ENCODE assay signal across 8 cellular contexts in genomic region chr5:80654391-80655230, GRCh38. TPM values are rescaled to one million over a fixed set of nuclear protein-coding genes. Genes with fewer than 3 reads are reported as not detected.
DNase-seq lines count a peak whose midpoint lies in the region; ATAC-seq, FAIRE-seq and TF ChIP-seq lines count a peak whose summit lies in the region.

DHFR (minus strand) TSS chr5:80654983; CDS start chr5:80654489, 494 bp downstream.
MSH3 (plus strand) TSS chr5:80654652; CDS start chr5:80654728, 76 bp downstream.

- no peak for TF ChIP-seq CTCF in AG09319 (IDR thresholded peaks at IDR 0.05; ENCODE audit: low read depth, low read length)
- TF ChIP-seq CTCF in kidney (IDR thresholded peaks at IDR 0.05; ENCODE audit: borderline replicate concordance, extremely low read depth, insufficient read depth) = no peak

- peak; percentile 59 for DNase-seq in AG09319 (ENCODE audit: extremely low read depth, low read depth)
- peak; percentile 52 for DNase-seq in NCI-H510A (lab: John Stamatoyannopoulos, UW)
- DNase-seq in activated CD4-positive, alpha-beta T cell treated with anti-CD3 and anti-CD28 coated beads for 1 hour = peak; percentile 74
- DNase-seq in cerebellum (ENCODE audit: low spot score) = peak; percentile 96
- peak; percentile 94 for DNase-seq in kidney
- peak; percentile 74 to 85 for DNase-seq in stimulated activated CD4-positive, alpha-beta T cell treated with anti-CD3 and anti-CD28 coated beads, Interleukin-15, amount 100 ng/mL, for 1 hour (ENCODE audit: low read depth in 1 of 2, low spot score in 1 of 2)

- no peak for FAIRE-seq in kidney (lab: Jason Lieb, UNC)

- ATAC-seq in GM19035 (IDR thresholded peaks at IDR 0.05; ENCODE audit: unreplicated experiment) (peak; percentile 43), HG03378 (IDR thresholded peaks at IDR 0.05; ENCODE audit: unreplicated experiment) (peak; percentile 19)

- intact Hi-C loops in kidney (cut with DNase I) = no loop called here

- peak within 1 kb of the TSS; percentile 49 to 71 for H3K9ac ChIP-seq in kidney (ENCODE audit: low read length in 2 of 2)

- peaks cover 0 to 5% of the 10 kb centered on the region in 2 donors for H3K4me1 ChIP-seq in kidney (ENCODE audit: control insufficient read depth in 1 of 2, insufficient read depth in 1 of 2, low read depth in 1 of 2, low read length in 2 of 2)

- H3K36me3 ChIP-seq in kidney (ENCODE audit: control insufficient read depth in 1 of 2, insufficient read depth in 2 of 2, low read length in 2 of 2) = peaks cover 0 to 11% of the 10 kb centered on the region in 2 donors

- H3K4me3 ChIP-seq in kidney (ENCODE audit: low read length in 2 of 2) = peak within 1 kb of the TSS; percentile 79 to 86

- peak within 1 kb of the TSS; percentile 93 to 96 for H3K27ac ChIP-seq in kidney (ENCODE audit: low read depth in 2 of 2, low read length in 2 of 2)

- H3K9me3 ChIP-seq in kidney (ENCODE audit: control insufficient read depth in 1 of 2, low read length in 2 of 2) = no peaks in the 10 kb centered on the region

RNA-seq across cellular contexts. Expression of gene DHFR, which starts in this region (rescaled TPM):
- 35.6 TPM for total RNA-seq in cerebellum
- 14.3 TPM for total RNA-seq in kidney
- 13.7 TPM for polyA plus RNA-seq in kidney (ENCODE audit: insufficient read depth, low read depth, low replicate concordance)

RNA-seq across cellular contexts. Expression of gene MSH3, which starts in this region (rescaled TPM):
- 22.1 TPM for total RNA-seq in cerebellum
- total RNA-seq in kidney = 22.1 TPM
- polyA plus RNA-seq in kidney (ENCODE audit: insufficient read depth, low read depth, low replicate concordance) = 7.0 TPM

Comparison
In these comparisons a context has a peak if more than half of its experiments do, and no peak if none do; other contexts are left out.
1. Peak in every context shown above with its lines: DNase-seq, ATAC-seq, H3K4me3 ChIP-seq and H3K27ac ChIP-seq.